ENCODE assay signal across 13 cellular contexts in genomic region chr1:58249371-58249728, GRCh38.
DNase-seq lines count a peak whose midpoint lies in the region; ATAC-seq, FAIRE-seq and TF ChIP-seq lines count a peak whose summit lies in the region.
"Had no signal": no experiment of that assay in that cellular context is flagged by ENCODE, and none has a peak within 500 bp of the region (broad histone marks: within the 10 kb centered on the region; RNA-seq: fewer than 3 reads in every experiment).

No MANE protein-coding gene starts in this region.

- peaks cover 57% of the 10 kb centered on the region for H3K27me3 Mint-ChIP-seq in activated naive CD4-positive, alpha-beta T cell treated with anti-CD3 and anti-CD28 coated beads, Interleukin-2, amount 10 ng/mL, durations not matched to agents 7 days and 5 days
- H3K27me3 Mint-ChIP-seq in astrocyte (ENCODE audit: low read depth, unreplicated experiment): peaks cover 63% of the 10 kb centered on the region

- H3K79me1 ChIP-seq in mesendoderm (ENCODE audit: low read length): no peaks in the 10 kb centered on the region

- H3K9ac ChIP-seq in astrocyte (ENCODE audit: low read length): no peak overlapping the region
- H3K9ac ChIP-seq in mesendoderm (ENCODE audit: low read length): peak overlapping the region; percentile 39
- H3K9ac ChIP-seq in stomach smooth muscle (ENCODE audit: low read length in 2 of 2): no peak overlapping the region

- no peak for FAIRE-seq in astrocyte (lab: Jason Lieb, UNC)
- FAIRE-seq: pancreas had no signal

- H2BK5ac ChIP-seq in mesendoderm (ENCODE audit: low read length): no peak overlapping the region

- peak overlapping the region; percentile 25 for H3K4me3 Mint-ChIP-seq in activated naive CD4-positive, alpha-beta T cell treated with anti-CD3 and anti-CD28 coated beads, Interleukin-2, amount 10 ng/mL, durations not matched to agents 7 days and 5 days
- H3K4me3 Mint-ChIP-seq in astrocyte (ENCODE audit: unreplicated experiment): peak overlapping the region; percentile 81

- H3K56ac ChIP-seq in mesendoderm (ENCODE audit: low read length): peak overlapping the region; percentile 39

- peak overlapping the region; percentile 83 for H3K4me2 ChIP-seq in astrocyte (ENCODE audit: low read length)
- H3K4me2 ChIP-seq in mesendoderm (ENCODE audit: low read length): peak overlapping the region; percentile 52

- no peak overlapping the region for H3K23ac ChIP-seq in mesendoderm (ENCODE audit: low read length)

- H3K27ac Mint-ChIP-seq in activated naive CD4-positive, alpha-beta T cell treated with anti-CD3 and anti-CD28 coated beads, Interleukin-2, amount 10 ng/mL, durations not matched to agents 7 days and 5 days: no peak overlapping the region
- H3K27ac Mint-ChIP-seq in astrocyte (ENCODE audit: unreplicated experiment): no peak overlapping the region

- no peaks in the 10 kb centered on the region for H3K9me3 ChIP-seq in astrocyte (ENCODE audit: insufficient read depth, low read depth, low read length)
- H3K9me3 ChIP-seq in stomach smooth muscle (ENCODE audit: control insufficient read depth in 2 of 2, low read length in 2 of 2): no peaks in the 10 kb centered on the region
- H3K9me3 ChIP-seq: pancreas had no signal

- H3K27ac ChIP-seq in astrocyte (ENCODE audit: low read depth, low read length): no peak overlapping the region
- H3K27ac ChIP-seq in mesendoderm (ENCODE audit: low read depth, low read length): no peak overlapping the region
- H3K27ac ChIP-seq in stomach smooth muscle (ENCODE audit: low read length): no peak overlapping the region
- H3K27ac ChIP-seq: pancreas had no signal

- no peaks in the 10 kb centered on the region for H3K9me3 Mint-ChIP-seq in activated naive CD4-positive, alpha-beta T cell treated with anti-CD3 and anti-CD28 coated beads, Interleukin-2, amount 10 ng/mL, durations not matched to agents 7 days and 5 days
- H3K9me3 Mint-ChIP-seq in astrocyte (ENCODE audit: unreplicated experiment): no peaks in the 10 kb centered on the region

- H3K36me3 ChIP-seq in astrocyte (ENCODE audit: insufficient read depth, low read length) (no peaks in the 10 kb centered on the region), mesendoderm (ENCODE audit: control insufficient read depth, insufficient read depth, low read length) (no peaks in the 10 kb centered on the region), stomach smooth muscle (ENCODE audit: control insufficient read depth in 2 of 2, insufficient read depth in 2 of 2, low read length in 2 of 2) (no peaks in the 10 kb centered on the region)
- H3K36me3 ChIP-seq: pancreas had no signal

- H3K18ac ChIP-seq in mesendoderm (ENCODE audit: low read length): no peak overlapping the region

- H3K79me2 ChIP-seq in astrocyte (ENCODE audit: insufficient read depth, low read length) (no peaks in the 10 kb centered on the region), mesendoderm (ENCODE audit: control insufficient read depth, insufficient read depth, low read length) (no peaks in the 10 kb centered on the region)

- no CpG with 5 or more reads among the region's 15 CpGs for WGBS in mesendoderm (ENCODE audit: extremely low coverage, insufficient coverage, low lambda C conversion rate)

- H3K27me3 ChIP-seq in astrocyte (ENCODE audit: insufficient read depth, low read length) (peaks cover 17% of the 10 kb centered on the region), mesendoderm (ENCODE audit: insufficient read depth, low read length, poor library complexity) (peaks cover 8% of the 10 kb centered on the region), stomach smooth muscle (ENCODE audit: control insufficient read depth in 1 of 2, insufficient read depth in 2 of 2, low read length in 2 of 2) (peaks cover 36 to 38% of the 10 kb centered on the region in 2 donors)

- no peak overlapping the region for H2AK5ac ChIP-seq in mesendoderm (ENCODE audit: low read length)

- DNase-seq in activated naive CD4-positive, alpha-beta T cell treated with anti-CD3 and anti-CD28 coated beads, Interleukin-2, amount 10 ng/mL, durations not matched to agents 7 days and 5 days: no peak
- no peak for DNase-seq in activated naive CD4-positive, alpha-beta T cell (lab: John Stamatoyannopoulos, UW)
- DNase-seq in astrocyte (ENCODE audit: low read depth) (no peak), mesendoderm (no peak)
- DNase-seq in stimulated activated CD4-positive, alpha-beta T cell treated with anti-CD3 and anti-CD28 coated beads, Interleukin-4, amount 100 ng/mL, for 1 hour: no peak
- DNase-seq: activated CD4-positive, CD25-positive, alpha-beta regulatory T cell; activated effector memory CD4-positive, alpha-beta T cell treated with anti-CD3 and anti-CD28 coated beads, Interleukin-2, amount 50 U/mL, for 16 hours; effector CD4-positive, alpha-beta T cell had no signal

- no peak overlapping the region for H2AFZ ChIP-seq in astrocyte (ENCODE audit: low read depth, low read length)

- H2BK15ac ChIP-seq in mesendoderm (replicated peaks; ENCODE audit: low read depth): no peak overlapping the region

- no peak overlapping the region for H4K8ac ChIP-seq in mesendoderm (ENCODE audit: low read depth, low read length)

- ATAC-seq in GM18868 (IDR thresholded peaks at IDR 0.05; ENCODE audit: unreplicated experiment) (no peak), HG02798 (IDR thresholded peaks at IDR 0.05; ENCODE audit: poor library complexity, unreplicated experiment) (no peak)
- ATAC-seq: HCT116 had no signal

- no peaks in the 10 kb centered on the region for H3K36me3 Mint-ChIP-seq in activated naive CD4-positive, alpha-beta T cell treated with anti-CD3 and anti-CD28 coated beads, Interleukin-2, amount 10 ng/mL, durations not matched to agents 7 days and 5 days
- no peaks in the 10 kb centered on the region for H3K36me3 Mint-ChIP-seq in astrocyte (ENCODE audit: low read depth, unreplicated experiment)

- H4K20me1 ChIP-seq in astrocyte (ENCODE audit: insufficient read depth, low read length): no peaks in the 10 kb centered on the region

- TF ChIP-seq CTCF in astrocyte (IDR thresholded peaks at IDR 0.05; ENCODE audit: insufficient read depth, low read depth, low read length): no peak

- no peak overlapping the region for H4K5ac ChIP-seq in mesendoderm (ENCODE audit: low read length)

- H3K4me1 ChIP-seq in astrocyte (ENCODE audit: insufficient read depth, low read length) (peaks cover 4% of the 10 kb centered on the region), mesendoderm (ENCODE audit: control insufficient read depth, low read depth, low read length) (peaks cover 6% of the 10 kb centered on the region), stomach smooth muscle (ENCODE audit: control insufficient read depth, insufficient read depth, low read length) (peaks cover 24% of the 10 kb centered on the region)
- H3K4me1 ChIP-seq: pancreas had no signal

- no peak overlapping the region for H3K4me3 ChIP-seq in astrocyte (ENCODE audit: insufficient read depth, low read depth, low read length)
- H3K4me3 ChIP-seq in mesendoderm (ENCODE audit: low read length): no peak overlapping the region
- peak overlapping the region; percentile 47 to 55 for H3K4me3 ChIP-seq in stomach smooth muscle (ENCODE audit: low read length in 2 of 2)

- no peak overlapping the region for H3K4ac ChIP-seq in mesendoderm (ENCODE audit: low read depth, low read length)

- no peak overlapping the region for H2BK120ac ChIP-seq in mesendoderm (ENCODE audit: low read depth, low read length)

- CTCF ChIA-PET in activated naive CD4-positive, alpha-beta T cell treated with anti-CD3 and anti-CD28 coated beads, Interleukin-2, amount 10 ng/mL, durations not matched to agents 7 days and 5 days (lab: Charles Lee): no interaction called here

- H3K4me1 Mint-ChIP-seq in activated naive CD4-positive, alpha-beta T cell treated with anti-CD3 and anti-CD28 coated beads, Interleukin-2, amount 10 ng/mL, durations not matched to agents 7 days and 5 days: peaks cover 8% of the 10 kb centered on the region
- no peaks in the 10 kb centered on the region for H3K4me1 Mint-ChIP-seq in astrocyte (ENCODE audit: low read depth, unreplicated experiment)

Comparison
In these comparisons a context has a peak if more than half of its experiments do, and no peak if none do; other contexts are left out.
1. H3K4me3 ChIP-seq: peak in stomach smooth muscle (2 of 2); none in astrocyte (single experiment) and mesendoderm (single experiment).